ENCODE assay signal across 23 cellular contexts in genomic region chr10:75999515-76000209, GRCh38.
"Had no signal": no experiment of that assay in that cellular context is flagged by ENCODE, and none has a peak within 500 bp of the region (broad histone marks: within the 10 kb centered on the region; RNA-seq: fewer than 3 reads in every experiment).

No MANE protein-coding gene starts in this region.

- H3K4me3 Mint-ChIP-seq: dendritic cell treated with granulocyte-macrophage colony-stimulating factor and Interleukin-4, amounts not matched to agents 40 ng/mL and 50 ng/mL, for 4 days; effector memory CD8-positive, alpha-beta T cell; endodermal cell had no signal

- H3K9me3 Mint-ChIP-seq: dendritic cell treated with granulocyte-macrophage colony-stimulating factor and Interleukin-4, amounts not matched to agents 40 ng/mL and 50 ng/mL, for 4 days; endodermal cell had no signal

- H3K4me1 Mint-ChIP-seq: endodermal cell had no signal

- H3K36me3 ChIP-seq: colonic mucosa, esophagus muscularis mucosa, esophagus squamous epithelium, gastrocnemius medialis, gastroesophageal sphincter, heart left ventricle, heart right ventricle had no signal

- H3K27ac Mint-ChIP-seq: dendritic cell treated with granulocyte-macrophage colony-stimulating factor and Interleukin-4, amounts not matched to agents 40 ng/mL and 50 ng/mL, for 4 days; effector memory CD8-positive, alpha-beta T cell; endodermal cell had no signal

- H3K27me3 ChIP-seq: colonic mucosa, esophagus muscularis mucosa, esophagus squamous epithelium, gastrocnemius medialis, gastroesophageal sphincter, heart left ventricle, heart right ventricle had no signal

- H3K9me3 ChIP-seq: colonic mucosa, esophagus muscularis mucosa, esophagus squamous epithelium, gastrocnemius medialis, gastroesophageal sphincter, heart left ventricle, heart right ventricle had no signal

- H3K4me1 ChIP-seq: colonic mucosa, esophagus squamous epithelium, foreskin keratinocyte, gastrocnemius medialis, gastroesophageal sphincter had no signal

- H3K27ac ChIP-seq: colonic mucosa, coronary artery, dorsolateral prefrontal cortex, epithelial cell of prostate, esophagus muscularis mucosa, esophagus squamous epithelium, foreskin keratinocyte, gastrocnemius medialis, gastroesophageal sphincter, heart left ventricle, heart right ventricle had no signal

- H3K4me3 ChIP-seq: colonic mucosa, coronary artery, dorsolateral prefrontal cortex, esophagus muscularis mucosa, esophagus squamous epithelium, gastrocnemius medialis, gastroesophageal sphincter, heart left ventricle, heart right ventricle had no signal

- H3K27me3 Mint-ChIP-seq: dendritic cell treated with granulocyte-macrophage colony-stimulating factor and Interleukin-4, amounts not matched to agents 40 ng/mL and 50 ng/mL, for 4 days; effector memory CD8-positive, alpha-beta T cell had no signal

- DNase-seq: colonic mucosa; cortex of kidney; dermis blood vessel endothelial cell; dorsolateral prefrontal cortex; effector CD4-positive, alpha-beta T cell; effector CD8-positive, alpha-beta T cell; effector memory CD4-positive, alpha-beta T cell; effector memory CD8-positive, alpha-beta T cell; endodermal cell; erythroblast; esophagus squamous epithelium; foreskin fibroblast; foreskin keratinocyte; foreskin melanocyte; gastrocnemius medialis; glutamatergic neuron; heart left ventricle; heart right ventricle had no signal
